ENCODE assay signal across 8 cellular contexts in genomic region chr11:61890536-61891330, GRCh38. TPM values are rescaled to one million over a fixed set of nuclear protein-coding genes. Genes with fewer than 3 reads are reported as not detected.
DNase-seq lines count a peak whose midpoint lies in the region; ATAC-seq and TF ChIP-seq lines count a peak whose summit lies in the region.

No MANE protein-coding gene starts in this region.

- TF ChIP-seq POLR2A in body of pancreas (IDR thresholded peaks at IDR 0.05): peak in 2 of 3 donors; percentile 43 to 51

- ATAC-seq in GM18511 (IDR thresholded peaks at IDR 0.05; ENCODE audit: unreplicated experiment) (peak; percentile 44), HG03439 (IDR thresholded peaks at IDR 0.05; ENCODE audit: unreplicated experiment) (peak; percentile 14), body of pancreas (peak; percentile 45)

- in situ Hi-C loops in ACHN (cut with HindIII; ENCODE audit: low pct_ligation_motif_present, low pct_unique_long_range_greater_than_20kb, low sequenced_read_pairs): no loop called here

- no peaks in the 10 kb centered on the region for H3K27me3 ChIP-seq in body of pancreas
- H3K27me3 ChIP-seq in iPS-18a (ENCODE audit: control insufficient read depth, insufficient read depth, low read length): peaks cover 5% of the 10 kb centered on the region

- peak overlapping the region; percentile 68 to 75 for H3K4me3 ChIP-seq in body of pancreas
- H3K4me3 ChIP-seq in iPS-18a (ENCODE audit: low read length): peak overlapping the region; percentile 75
- H3K4me3 ChIP-seq in skeletal muscle cell (ENCODE audit: low read depth, low read length): peak overlapping the region; percentile 91

- DNase-seq in ACHN: peak; percentile 73
- DNase-seq in SK-N-DZ (ENCODE audit: low spot score): peak; percentile 38
- DNase-seq in body of pancreas: peak; percentile 47 to 74 (median 55)
- peak; percentile 50 for DNase-seq in skeletal muscle cell (ENCODE audit: low read depth)
- DNase-seq in NCI-H1694 treated with DMSO at 0.1 percent for 48 hours (lab: John Stamatoyannopoulos, UW): no peak

- H3K27ac ChIP-seq in body of pancreas (peak overlapping the region; percentile 41 to 85 (median 72)), iPS-18a (ENCODE audit: low read length) (no peak overlapping the region)

- H3K36me3 ChIP-seq in body of pancreas (replicated peaks in 1 of 2; ENCODE audit: insufficient read depth in 1 of 2, low read depth in 2 of 2): no peaks in the 10 kb centered on the region
- no peaks in the 10 kb centered on the region for H3K36me3 ChIP-seq in iPS-18a (ENCODE audit: control insufficient read depth, low read depth, low read length)

- intact Hi-C loops in body of pancreas (cut with DNase I): no loop called here

- H3K9me3 ChIP-seq in body of pancreas (no peaks in the 10 kb centered on the region), iPS-18a (ENCODE audit: control insufficient read depth, low read depth, low read length) (no peaks in the 10 kb centered on the region)

- H3K4me1 ChIP-seq in body of pancreas (peaks cover 23% of the 10 kb centered on the region), iPS-18a (ENCODE audit: control insufficient read depth, low read depth, low read length) (peaks cover 6% of the 10 kb centered on the region)

- peak in 4 of 7 experiments; percentile 4 to 26 (median 15) for TF ChIP-seq CTCF in body of pancreas (IDR thresholded peaks at IDR 0.05)

- H3K9ac ChIP-seq in iPS-18a (ENCODE audit: low read length): peak overlapping the region; percentile 22

- WGBS in body of pancreas, 2 donors: 2% methylated on average over 20 of the region's 38 CpGs; no CpG with 5 or more reads in 1 of the 2 donors

RNA-seq across cellular contexts. Expression of gene FADS3, which starts 0.6 kb away (rescaled TPM):
- polyA plus RNA-seq in SK-N-DZ (2014; cell fraction: cytosol; rRNA removed): 11.7 and 18.5 TPM in 2 replicates
- polyA plus RNA-seq in SK-N-DZ (2014; cell fraction: nucleus; rRNA removed): 74.0 and 80.6 TPM in 2 replicates
- total RNA-seq in body of pancreas: 10 to 100 TPM; 30.9 to 33.0 TPM

RNA-seq across cellular contexts. Expression of gene RAB3IL1, which starts 26.6 kb away (rescaled TPM):
- polyA plus RNA-seq in SK-N-DZ (2014; cell fraction: cytosol; rRNA removed): 0.42 and 1.0 TPM in 2 replicates
- 2.1 and 2.9 TPM in 2 replicates for polyA plus RNA-seq in SK-N-DZ (2014; cell fraction: nucleus; rRNA removed)
- total RNA-seq in body of pancreas: 10 to 100 TPM in 1 of 2 donors, 1 to 10 TPM in 1; 5.4 to 11.5 TPM

RNA-seq across cellular contexts. Expression of gene BEST1, which starts 59.4 kb away (rescaled TPM):
- 0.90 and 1.5 TPM in 2 replicates for polyA plus RNA-seq in SK-N-DZ (2014; cell fraction: cytosol; rRNA removed)
- polyA plus RNA-seq in SK-N-DZ (2014; cell fraction: nucleus; rRNA removed): 5.9 and 6.9 TPM in 2 replicates
- 1 to 10 TPM; 1.6 to 2.6 TPM for total RNA-seq in body of pancreas
